9 cellular contexts compared by ENCODE assay signal in the genomic region with DNA sequence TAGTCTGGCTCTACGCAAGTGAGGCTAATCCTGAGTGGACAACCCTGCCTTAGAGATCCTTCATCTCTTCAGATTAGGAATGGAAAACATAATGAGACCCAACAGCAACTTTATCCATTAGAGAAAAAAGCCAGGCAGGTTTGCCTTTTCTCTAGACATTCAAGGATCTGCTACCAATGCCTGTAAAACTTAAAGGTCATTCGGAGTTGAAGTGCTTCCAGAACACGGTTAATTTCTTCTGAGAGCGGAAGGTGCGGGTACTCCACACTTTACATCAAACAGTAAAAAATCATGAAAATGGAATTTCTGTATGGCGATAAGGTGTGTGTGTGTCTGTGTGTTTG.
DNase-seq lines count a peak whose midpoint lies in the region; ATAC-seq, FAIRE-seq and TF ChIP-seq lines count a peak whose summit lies in the region.
"Had no signal": no experiment of that assay in that cellular context is flagged by ENCODE, and none has a peak within 500 bp of the region (broad histone marks: within the 10 kb centered on the region; RNA-seq: fewer than 3 reads in every experiment).

No MANE protein-coding gene starts in this region.

- no peak for TF ChIP-seq CTCF in astrocyte (IDR thresholded peaks at IDR 0.05; ENCODE audit: insufficient read depth, low read depth, low read length)
- TF ChIP-seq CTCF in lower lobe of right lung (IDR thresholded peaks at IDR 0.05): no peak
- TF ChIP-seq CTCF in type B pancreatic cell (conservative IDR thresholded peaks at IDR 0.05): no peak
- TF ChIP-seq CTCF in GM10248 (IDR thresholded peaks at IDR 0.05; ENCODE audit: control extremely low read depth, extremely low read depth, low read depth, missing control alignments): no peak

- peak overlapping the region; percentile 36 for H3K27ac Mint-ChIP-seq in activated naive CD4-positive, alpha-beta T cell treated with anti-CD3 and anti-CD28 coated beads for 36 hours
- H3K27ac Mint-ChIP-seq in astrocyte (ENCODE audit: unreplicated experiment) (peak overlapping the region; percentile 87), type B pancreatic cell (peak overlapping the region; percentile 77)

- ATAC-seq in lower lobe of right lung (no peak), HG02623 (IDR thresholded peaks at IDR 0.05; ENCODE audit: unreplicated experiment) (no peak)

- intact Hi-C loops in activated naive CD4-positive, alpha-beta T cell treated with anti-CD3 and anti-CD28 coated beads for 36 hours (cut with micrococcal nuclease): loop anchor here (1.0 to 5.0 kb wide), 7 partner anchors 12 to 612 kb away; partner anchors contain the start of genes CTBS, GNG5, SPATA1 and SSX2IP
- intact Hi-C loops in lower lobe of right lung (cut with DNase I): no loop called here

- H2AFZ ChIP-seq in astrocyte (ENCODE audit: low read depth, low read length): peak overlapping the region; percentile 85

- CTCF ChIA-PET in activated naive CD4-positive, alpha-beta T cell treated with anti-CD3 and anti-CD28 coated beads for 36 hours (lab: Charles Lee): interaction anchor here (0.7 kb wide), 1 partner anchor 147 kb away, joined by 3 read pairs; no protein-coding TSS in a partner anchor
- CTCF ChIA-PET in GM10248 (lab: Yijun Ruan, JAX): interaction anchor here (1.3 to 1.7 kb wide), 3 partner anchors 10 to 30 kb away, joined by 3 to 5 read pairs (median 4); no protein-coding TSS in a partner anchor

- peak overlapping the region; percentile 93 for H3K9ac ChIP-seq in astrocyte (ENCODE audit: low read length)

- H3K36me3 ChIP-seq in astrocyte (ENCODE audit: insufficient read depth, low read length) (no peaks in the 10 kb centered on the region), lower lobe of right lung (no peaks in the 10 kb centered on the region)

- H3K4me3 Mint-ChIP-seq in activated naive CD4-positive, alpha-beta T cell treated with anti-CD3 and anti-CD28 coated beads for 36 hours: peak overlapping the region; percentile 83
- peak overlapping the region; percentile 93 for H3K4me3 Mint-ChIP-seq in astrocyte (ENCODE audit: unreplicated experiment)
- H3K4me3 Mint-ChIP-seq in type B pancreatic cell: peak overlapping the region; percentile 93

- H3K36me3 Mint-ChIP-seq in activated naive CD4-positive, alpha-beta T cell treated with anti-CD3 and anti-CD28 coated beads for 36 hours (ENCODE audit: low read depth): no peaks in the 10 kb centered on the region
- H3K36me3 Mint-ChIP-seq in astrocyte (ENCODE audit: low read depth, unreplicated experiment) (no peaks in the 10 kb centered on the region), type B pancreatic cell (peaks cover 5% of the 10 kb centered on the region)

- peak overlapping the region; percentile 88 for H3K4me2 ChIP-seq in astrocyte (ENCODE audit: low read length)

- no peaks in the 10 kb centered on the region for H3K27me3 Mint-ChIP-seq in activated naive CD4-positive, alpha-beta T cell treated with anti-CD3 and anti-CD28 coated beads for 36 hours (ENCODE audit: low read depth)
- H3K27me3 Mint-ChIP-seq in astrocyte (ENCODE audit: low read depth, unreplicated experiment) (no peaks in the 10 kb centered on the region), type B pancreatic cell (no peaks in the 10 kb centered on the region)

- H3K79me2 ChIP-seq in astrocyte (ENCODE audit: insufficient read depth, low read length): peaks cover 42% of the 10 kb centered on the region

- H3K27me3 ChIP-seq in astrocyte (ENCODE audit: insufficient read depth, low read length) (no peaks in the 10 kb centered on the region), lower lobe of right lung (ENCODE audit: low read depth) (no peaks in the 10 kb centered on the region)

- H3K9me3 ChIP-seq in astrocyte (ENCODE audit: insufficient read depth, low read depth, low read length) (no peaks in the 10 kb centered on the region), lower lobe of right lung (no peaks in the 10 kb centered on the region)

- no peak for DNase-seq in activated naive CD4-positive, alpha-beta T cell treated with anti-CD3 and anti-CD28 coated beads for 36 hours
- DNase-seq in activated naive CD4-positive, alpha-beta T cell treated with Interleukin-2 at 50 U/mL for 16 hours: no peak
- DNase-seq in astrocyte (ENCODE audit: low read depth): no peak
- DNase-seq in lower lobe of right lung: no peak
- no peak for DNase-seq in type B pancreatic cell (ENCODE audit: extremely low spot score, unreplicated experiment)
- no peak for DNase-seq in GM10248 (ENCODE audit: extremely low spot score)
- DNase-seq in SIG-M5 (lab: John Stamatoyannopoulos, UW): no peak
- DNase-seq: stimulated activated CD4-positive, alpha-beta T cell treated with anti-CD3 and anti-CD28 coated beads, Interleukin-4, amount 100 ng/mL, for 24 hours had no signal

- FAIRE-seq in astrocyte (lab: Jason Lieb, UNC): no peak

- H3K4me3 ChIP-seq in astrocyte (ENCODE audit: insufficient read depth, low read depth, low read length) (peak overlapping the region; percentile 77), lower lobe of right lung (peak overlapping the region; percentile 75)

- H3K9me3 Mint-ChIP-seq in activated naive CD4-positive, alpha-beta T cell treated with anti-CD3 and anti-CD28 coated beads for 36 hours: no peaks in the 10 kb centered on the region
- H3K9me3 Mint-ChIP-seq in astrocyte (ENCODE audit: unreplicated experiment) (no peaks in the 10 kb centered on the region), type B pancreatic cell (no peaks in the 10 kb centered on the region)

- peaks cover 10% of the 10 kb centered on the region for H3K4me1 Mint-ChIP-seq in activated naive CD4-positive, alpha-beta T cell treated with anti-CD3 and anti-CD28 coated beads for 36 hours (ENCODE audit: low read depth)
- peaks cover 6% of the 10 kb centered on the region for H3K4me1 Mint-ChIP-seq in astrocyte (ENCODE audit: low read depth, unreplicated experiment)
- H3K4me1 Mint-ChIP-seq in type B pancreatic cell (ENCODE audit: unreplicated experiment): peaks cover 19% of the 10 kb centered on the region

- no peaks in the 10 kb centered on the region for H3K4me1 ChIP-seq in astrocyte (ENCODE audit: insufficient read depth, low read length)
- H3K4me1 ChIP-seq in lower lobe of right lung: peaks cover 14% of the 10 kb centered on the region

- H4K20me1 ChIP-seq in astrocyte (ENCODE audit: insufficient read depth, low read length): peaks cover 6% of the 10 kb centered on the region

- POLR2A ChIA-PET in GM10248 (lab: Yijun Ruan, JAX): no interaction called here

- H3K27ac ChIP-seq in astrocyte (ENCODE audit: low read depth, low read length): peak overlapping the region; percentile 73
- H3K27ac ChIP-seq in lower lobe of right lung: no peak overlapping the region

Comparison
In these comparisons a context has a peak if more than half of its experiments do, and no peak if none do; other contexts are left out.
1. H3K27ac Mint-ChIP-seq: peak in every context shown above with its lines; median percentile 87 in astrocyte; 77 in type B pancreatic cell; 36 in activated naive CD4-positive, alpha-beta T cell treated with anti-CD3 and anti-CD28 coated beads for 36 hours.